Comparison of ENCODE assay signal across 8 cellular contexts in genomic region chr19:37778613-37779138, GRCh38. TPM values are rescaled to one million over a fixed set of nuclear protein-coding genes. Genes with fewer than 3 reads are reported as not detected.
DNase-seq lines count a peak whose midpoint lies in the region; ATAC-seq lines count a peak whose summit lies in the region.

No MANE protein-coding gene starts in this region.

- H3K4me3 ChIP-seq in endocrine pancreas (ENCODE audit: control insufficient read depth, insufficient read depth, low read length), result peak overlapping the region; percentile 84

- H3K4me3 Mint-ChIP-seq in stimulated activated naive CD8-positive, alpha-beta T cell treated with anti-CD3 and anti-CD28 coated beads, Interleukin-15, Interleukin-2, amounts not matched to agents 100 ng/mL and 50 ng/mL, for 24 hours, result peak overlapping the region; percentile 96
- H3K4me3 Mint-ChIP-seq in naive thymus-derived CD8-positive, alpha-beta T cell, result peak overlapping the region; percentile 91 to 100 (median 95)

- H3K9me3 Mint-ChIP-seq in stimulated activated naive CD8-positive, alpha-beta T cell treated with anti-CD3 and anti-CD28 coated beads, Interleukin-15, Interleukin-2, amounts not matched to agents 100 ng/mL and 50 ng/mL, for 24 hours, result peaks cover 23% of the 10 kb centered on the region
- H3K9me3 Mint-ChIP-seq in naive thymus-derived CD8-positive, alpha-beta T cell, result peaks cover 0 to 48% (median 22%) of the 10 kb centered on the region in 9 donors

- no peaks in the 10 kb centered on the region for H3K27me3 Mint-ChIP-seq in stimulated activated naive CD8-positive, alpha-beta T cell treated with anti-CD3 and anti-CD28 coated beads, Interleukin-15, Interleukin-2, amounts not matched to agents 100 ng/mL and 50 ng/mL, for 24 hours
- H3K27me3 Mint-ChIP-seq in naive thymus-derived CD8-positive, alpha-beta T cell, result peaks cover 0 to 3% (median 0%) of the 10 kb centered on the region in 5 donors

- no peaks in the 10 kb centered on the region for H3K36me3 ChIP-seq in endocrine pancreas (ENCODE audit: control insufficient read depth, insufficient read depth, low read length)

- no peak for DNase-seq in stimulated activated naive CD8-positive, alpha-beta T cell treated with anti-CD3 and anti-CD28 coated beads, Interleukin-15, Interleukin-2, amounts not matched to agents 100 U/mL and 50 U/mL, for 24 hours
- DNase-seq in OCI-M1 (lab: John Stamatoyannopoulos, UW) (peak; percentile 75), NCI-H1105 treated with DMSO at 0.1 percent for 48 hours (lab: John Stamatoyannopoulos, UW) (no peak), T1000 (lab: John Stamatoyannopoulos, UW) (no peak)
- DNase-seq in naive thymus-derived CD8-positive, alpha-beta T cell, result no peak

- peaks cover 48% of the 10 kb centered on the region for H3K4me1 Mint-ChIP-seq in stimulated activated naive CD8-positive, alpha-beta T cell treated with anti-CD3 and anti-CD28 coated beads, Interleukin-15, Interleukin-2, amounts not matched to agents 100 ng/mL and 50 ng/mL, for 24 hours (ENCODE audit: low read depth)
- peaks cover 18 to 53% (median 43%) of the 10 kb centered on the region in 4 donors for H3K4me1 Mint-ChIP-seq in naive thymus-derived CD8-positive, alpha-beta T cell

- peaks cover 37% of the 10 kb centered on the region for H3K36me3 Mint-ChIP-seq in stimulated activated naive CD8-positive, alpha-beta T cell treated with anti-CD3 and anti-CD28 coated beads, Interleukin-15, Interleukin-2, amounts not matched to agents 100 ng/mL and 50 ng/mL, for 24 hours (ENCODE audit: low read depth)
- H3K36me3 Mint-ChIP-seq in naive thymus-derived CD8-positive, alpha-beta T cell, result peaks cover 21 to 44% (median 23%) of the 10 kb centered on the region in 3 donors

- POLR2A ChIA-PET in naive thymus-derived CD8-positive, alpha-beta T cell (lab: Charles Lee), result interaction anchor here (0.9 to 1.6 kb wide), 8 partner anchors 9 to 1564 kb away, joined by 3 to 15 read pairs (median 5); partner anchors contain the start of genes WDR87, ZNF527, ZNF540 and ZNF565

- no peaks in the 10 kb centered on the region for H3K9me3 ChIP-seq in endocrine pancreas (ENCODE audit: control insufficient read depth, low read length)

- peak overlapping the region; percentile 94 for H3K9ac ChIP-seq in endocrine pancreas (ENCODE audit: control insufficient read depth, insufficient read depth, low read length)

- peaks cover 5% of the 10 kb centered on the region for H3K4me1 ChIP-seq in endocrine pancreas (ENCODE audit: control insufficient read depth, insufficient read depth, low read length)

- H3K27me3 ChIP-seq in endocrine pancreas (ENCODE audit: control insufficient read depth, insufficient read depth, low read length), result no peaks in the 10 kb centered on the region

- no peak for ATAC-seq in stimulated activated naive CD8-positive, alpha-beta T cell treated with anti-CD3 and anti-CD28 coated beads, Interleukin-15, Interleukin-2, amounts not matched to agents 100 U/mL and 50 U/mL, for 24 hours
- ATAC-seq in naive thymus-derived CD8-positive, alpha-beta T cell, result peak in 1 of 2 donors; percentile 0
- no peak for ATAC-seq in HG03095 (IDR thresholded peaks at IDR 0.05; ENCODE audit: unreplicated experiment)

- peak overlapping the region; percentile 98 for H3K27ac Mint-ChIP-seq in stimulated activated naive CD8-positive, alpha-beta T cell treated with anti-CD3 and anti-CD28 coated beads, Interleukin-15, Interleukin-2, amounts not matched to agents 100 ng/mL and 50 ng/mL, for 24 hours
- peak overlapping the region; percentile 96 to 100 (median 98) for H3K27ac Mint-ChIP-seq in naive thymus-derived CD8-positive, alpha-beta T cell

RNA-seq across cellular contexts. Expression of gene ZNF573, which starts 0.7 kb away (rescaled TPM):
- 10 to 100 TPM; 31.1 to 37.8 TPM for total RNA-seq in naive thymus-derived CD8-positive, alpha-beta T cell
- polyA plus RNA-seq in naive thymus-derived CD8-positive, alpha-beta T cell, result 10 to 100 TPM in 2 of 3 donors, 1 to 10 TPM in 1; 6.7 to 14.0 (median 13.6) TPM

RNA-seq across cellular contexts. Expression of gene ZNF607, which starts 59.1 kb away (rescaled TPM):
- 10 to 100 TPM; 12.2 TPM for total RNA-seq in naive thymus-derived CD8-positive, alpha-beta T cell
- 1 to 10 TPM; 1.9 to 7.9 (median 3.7) TPM for polyA plus RNA-seq in naive thymus-derived CD8-positive, alpha-beta T cell
